In genomic region chr1:220307528-220308100, GRCh38 we compare ENCODE assay signal across 2 cellular contexts.
TF ChIP-seq lines count a peak whose summit lies in the region.

No MANE protein-coding gene starts in this region.

TF ChIP-seq in GM23338, 12 proteins besides CTCF, POLR2A, EP300 and RAD21 (continued from another document):
- no peak for TF ChIP-seq REST (IDR thresholded peaks at IDR 0.05; ENCODE audit: unreplicated experiment)
- no peak for TF ChIP-seq NANOG (IDR thresholded peaks at IDR 0.05; ENCODE audit: borderline replicate concordance)
- no peak for TF ChIP-seq JUNB (IDR thresholded peaks at IDR 0.05; ENCODE audit: unreplicated experiment)
- no peak for TF ChIP-seq EZH2 (IDR thresholded peaks at IDR 0.05; ENCODE audit: low read depth, unreplicated experiment)
- TF ChIP-seq CREB1 (CRISPR knock-in tag; IDR thresholded peaks at IDR 0.05; ENCODE audit: low read depth), result no peak
- no peak for TF ChIP-seq POLR2AphosphoS5 (IDR thresholded peaks at IDR 0.05; ENCODE audit: low read depth)
- TF ChIP-seq EZH2phosphoT487 (IDR thresholded peaks at IDR 0.05; ENCODE audit: unreplicated experiment), result no peak
- no peak for TF ChIP-seq ZNF462 (CRISPR knock-in tag; IDR thresholded peaks at IDR 0.05)
- TF ChIP-seq ZNF114 (CRISPR knock-in tag; IDR thresholded peaks at IDR 0.05), result no peak
- no peak for TF ChIP-seq ZNF331 (CRISPR knock-in tag; IDR thresholded peaks at IDR 0.05; ENCODE audit: low read depth)
- no peak for TF ChIP-seq ETS1 (IDR thresholded peaks at IDR 0.05)

TF ChIP-seq in SK-N-SH treated with all-trans-retinoic acid at 6 μM for 48 hours, 23 proteins besides CTCF, POLR2A, EP300 and RAD21 (continued from another document):
- TF ChIP-seq ARNTL (CRISPR knock-in tag; IDR thresholded peaks at IDR 0.05; ENCODE audit: borderline replicate concordance, low read depth) (no peak), CREB5 (CRISPR knock-in tag; IDR thresholded peaks at IDR 0.05; ENCODE audit: low read depth) (no peak), TOX (CRISPR knock-in tag; IDR thresholded peaks at IDR 0.05; ENCODE audit: borderline replicate concordance) (no peak), PPARA (CRISPR knock-in tag; IDR thresholded peaks at IDR 0.05; ENCODE audit: borderline replicate concordance) (no peak), POU6F1 (CRISPR knock-in tag; IDR thresholded peaks at IDR 0.05; ENCODE audit: borderline replicate concordance, low read depth) (no peak), ZNF70 (CRISPR knock-in tag; IDR thresholded peaks at IDR 0.05) (no peak), OSR1 (CRISPR knock-in tag; IDR thresholded peaks at IDR 0.05) (no peak), CSRNP3 (CRISPR knock-in tag; IDR thresholded peaks at IDR 0.05) (no peak)
TF ChIP-seq in SK-N-SH treated with all-trans-retinoic acid at 6 μM for 48 hours: peak in this region for 0.
